ENCODE assay signal across 1 cellular context in the genomic region with DNA sequence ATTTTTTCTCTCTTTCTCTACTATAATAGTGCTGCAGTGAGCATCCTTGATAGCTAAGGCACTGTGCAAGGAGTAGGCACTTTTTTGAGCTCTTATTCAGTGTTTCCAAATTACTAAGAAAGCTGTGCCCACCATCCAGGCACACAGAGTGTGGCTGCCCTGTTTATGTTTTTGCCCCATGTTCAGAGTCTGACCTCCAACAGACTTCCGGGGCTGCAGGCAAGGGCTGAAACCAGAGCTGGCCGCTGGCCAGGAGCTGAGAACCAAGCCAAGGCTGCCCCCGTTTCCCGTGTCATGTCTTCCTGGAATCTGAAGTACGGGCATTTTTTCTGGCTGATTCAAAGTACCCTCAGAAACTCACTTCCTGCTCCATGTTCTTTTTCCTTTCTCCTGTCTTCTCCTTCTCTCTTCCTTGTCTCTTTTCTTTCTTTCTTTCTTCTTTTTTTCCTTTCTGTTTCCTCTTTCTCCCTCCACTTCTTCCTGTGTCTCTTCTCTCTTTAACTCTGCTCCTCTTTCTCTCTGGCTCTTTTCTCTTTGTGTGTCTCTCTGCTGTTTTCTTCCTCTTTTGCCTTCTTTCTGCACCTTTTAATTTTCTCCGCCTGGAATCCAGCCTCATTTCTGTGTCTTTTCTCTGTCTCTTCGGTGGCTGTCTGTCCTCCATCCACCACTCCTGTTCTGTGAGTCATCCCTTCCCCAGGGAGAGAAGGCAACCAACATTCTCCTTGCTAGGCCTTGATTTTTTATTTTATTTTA.
TF ChIP-seq lines count a peak whose summit lies in the region.

No MANE protein-coding gene starts in this region.

TF ChIP-seq in SK-N-SH, 30 proteins besides CTCF, POLR2A, EP300 and RAD21 (continued from another document):
- TF ChIP-seq NFIC (IDR thresholded peaks at IDR 0.05; ENCODE audit: borderline replicate concordance) (peak; percentile 98), IRF3 (IDR thresholded peaks at IDR 0.05; ENCODE audit: low read depth, low read length) (no peak), EZH2phosphoT487 (IDR thresholded peaks at IDR 0.05; ENCODE audit: borderline replicate concordance, low read depth) (no peak), SMC3 (IDR thresholded peaks at IDR 0.05; ENCODE audit: low read depth, low read length) (no peak), JUND (IDR thresholded peaks at IDR 0.05) (peak; percentile 67), USF1 (IDR thresholded peaks at IDR 0.05; ENCODE audit: borderline replicate concordance, low read depth) (no peak), TAF1 (IDR thresholded peaks at IDR 0.05; ENCODE audit: borderline replicate concordance, low read depth, low read length) (0 out of 2 replicates have a peak, but pooled peaks have one; percentile 37), MAX (IDR thresholded peaks at IDR 0.05; ENCODE audit: low read depth) (peak; percentile 70; the same call in 1 of the 2 replicates), MXI1 (IDR thresholded peaks at IDR 0.05; ENCODE audit: low read depth, low read length) (peak; percentile 40; the same call in 1 of the 2 replicates), MEF2A (IDR thresholded peaks at IDR 0.05; ENCODE audit: borderline replicate concordance, low read depth) (no peak), NRF1 (IDR thresholded peaks at IDR 0.05; ENCODE audit: low read depth, low read length) (no peak), ELF1 (IDR thresholded peaks at IDR 0.05) (peak; percentile 73), RFX5 (IDR thresholded peaks at IDR 0.05; ENCODE audit: low read length) (no peak), FOXJ3 (CRISPR knock-in tag; IDR thresholded peaks at IDR 0.05) (peak; percentile 70; the same call in 1 of the 2 replicates), TEAD4 (IDR thresholded peaks at IDR 0.05; ENCODE audit: borderline replicate concordance, insufficient read depth) (peak; percentile 63), USF2 (IDR thresholded peaks at IDR 0.05; ENCODE audit: borderline replicate concordance, low read depth, low read length) (no peak), RXRA (IDR thresholded peaks at IDR 0.05; ENCODE audit: borderline replicate concordance, low read depth) (peak; percentile 73; the same call in 1 of the 2 replicates), SIN3A (IDR thresholded peaks at IDR 0.05; ENCODE audit: borderline replicate concordance, low read depth, low read length) (0 out of 2 replicates have a peak, but pooled peaks have one; percentile 37), CHD2 (IDR thresholded peaks at IDR 0.05; ENCODE audit: low read length, partially characterized antibody) (no peak), RCOR1 (IDR thresholded peaks at IDR 0.05; ENCODE audit: low read length) (0 out of 2 replicates have a peak, but pooled peaks have one; percentile 55), ZBTB33 (IDR thresholded peaks at IDR 0.05; ENCODE audit: borderline replicate concordance, low read depth) (no peak), FOXM1 (IDR thresholded peaks at IDR 0.05; ENCODE audit: low read depth) (no peak), FOSL2 (IDR thresholded peaks at IDR 0.05; ENCODE audit: borderline replicate concordance, low read depth) (peak; percentile 57; the same call in 1 of the 2 replicates), GABPA (IDR thresholded peaks at IDR 0.05; ENCODE audit: low read depth) (peak; percentile 54), POLR2AphosphoS5 (IDR thresholded peaks at IDR 0.05; ENCODE audit: low read depth, low read length) (peak; percentile 69; the same call in 1 of the 2 replicates)
- TF ChIP-seq, protein P1, sequence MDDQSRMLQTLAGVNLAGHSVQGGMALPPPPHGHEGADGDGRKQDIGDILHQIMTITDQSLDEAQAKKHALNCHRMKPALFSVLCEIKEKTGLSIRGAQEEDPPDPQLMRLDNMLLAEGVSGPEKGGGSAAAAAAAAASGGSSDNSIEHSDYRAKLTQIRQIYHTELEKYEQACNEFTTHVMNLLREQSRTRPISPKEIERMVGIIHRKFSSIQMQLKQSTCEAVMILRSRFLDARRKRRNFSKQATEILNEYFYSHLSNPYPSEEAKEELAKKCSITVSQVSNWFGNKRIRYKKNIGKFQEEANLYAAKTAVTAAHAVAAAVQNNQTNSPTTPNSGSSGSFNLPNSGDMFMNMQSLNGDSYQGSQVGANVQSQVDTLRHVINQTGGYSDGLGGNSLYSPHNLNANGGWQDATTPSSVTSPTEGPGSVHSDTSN (IDR thresholded peaks at IDR 0.05) = no peak
